11 cellular contexts compared by ENCODE assay signal in the genomic region with DNA sequence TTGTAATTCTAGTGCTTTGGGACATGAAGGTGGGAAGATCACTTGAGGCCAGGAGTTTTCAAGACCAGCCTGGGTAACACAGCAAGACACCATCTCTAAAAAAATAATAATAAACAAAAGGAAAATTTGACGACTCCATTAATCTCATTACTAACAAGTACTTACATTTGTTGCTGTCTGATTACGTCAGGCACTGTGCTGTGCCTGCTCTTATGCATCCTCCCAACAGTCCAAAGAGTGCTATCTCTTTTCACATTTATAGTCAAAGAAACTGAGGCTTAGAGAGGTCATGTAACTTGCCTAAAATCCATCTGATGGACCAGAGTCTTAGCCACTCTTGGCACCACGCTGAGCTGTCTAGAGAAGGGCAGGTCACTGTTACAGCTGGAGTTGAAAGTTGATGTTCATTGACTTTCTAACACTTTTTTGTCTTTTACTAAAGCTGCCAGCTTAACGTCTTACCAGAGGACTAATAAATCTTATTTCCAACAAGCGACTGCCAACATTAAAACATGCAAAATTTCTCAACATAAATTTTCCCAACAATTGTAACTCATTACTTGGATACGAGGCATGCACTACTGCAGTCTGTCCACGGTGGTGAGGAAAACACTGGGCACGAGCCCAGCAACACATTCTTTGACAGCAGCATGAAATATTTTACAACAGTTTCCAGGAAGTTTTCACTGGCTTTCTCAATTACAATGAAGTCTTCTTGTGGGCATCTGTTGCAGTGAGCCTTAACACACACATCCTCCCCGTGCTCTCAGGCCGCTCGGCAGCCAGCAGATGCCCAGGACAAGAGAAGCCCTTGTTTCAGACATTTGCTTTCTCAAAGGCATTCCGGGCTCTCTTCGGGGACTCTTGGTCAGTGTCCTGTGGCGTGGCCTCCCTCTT.
A peak's percentile ranks its signal among the peaks of the same experiment; 100 is the strongest.
DNase-seq lines count a peak whose midpoint lies in the region; ATAC-seq and TF ChIP-seq lines count a peak whose summit lies in the region.
"Had no signal": no experiment of that assay in that cellular context is flagged by ENCODE, and none has a peak within 500 bp of the region (broad histone marks: within the 10 kb centered on the region; RNA-seq: fewer than 3 reads in every experiment).

No MANE protein-coding gene starts in this region.

- BruUV-seq in PC-3 (replicated peaks; lab: Mats Ljungman, UMichigan), result no TSS peak

- POLR2A ChIA-PET in PC-3 (lab: Charles Lee; ENCODE audit: unreplicated experiment), result no interaction called here

- H3K9me3 ChIP-seq in PC-3 (ENCODE audit: low read length), result no peaks in the 10 kb centered on the region
- H3K9me3 ChIP-seq: tibial nerve had no signal

- no peak overlapping the region for H3K4me2 ChIP-seq in PC-3 (ENCODE audit: low read length)

- intact Hi-C loops in PC-3 (cut with micrococcal nuclease), result no loop called here

- no peaks in the 10 kb centered on the region for H4K20me1 ChIP-seq in PC-3 (ENCODE audit: low read length)

- H3K27ac ChIP-seq in PC-3 (ENCODE audit: low read length), result no peak overlapping the region

- H3K4me3 ChIP-seq in AG09309 (ENCODE audit: control insufficient read depth, low read depth, low read length) (no peak overlapping the region), PC-3 (ENCODE audit: low read length) (no peak overlapping the region)
- H3K4me3 ChIP-seq: tibial nerve had no signal

- no peaks in the 10 kb centered on the region for H3K36me3 ChIP-seq in PC-3 (ENCODE audit: low read depth, low read length)
- H3K36me3 ChIP-seq: tibial nerve had no signal

- H3K27me3 ChIP-seq in PC-3 (ENCODE audit: low read length), result peaks cover 56% of the 10 kb centered on the region
- H3K27me3 ChIP-seq: tibial nerve had no signal

- H3K4me1 ChIP-seq in PC-3 (ENCODE audit: insufficient read depth, low read length), result no peaks in the 10 kb centered on the region

- H3K9ac ChIP-seq in PC-3 (ENCODE audit: low read length), result no peak overlapping the region

- H2AFZ ChIP-seq in PC-3 (ENCODE audit: low read length), result no peak overlapping the region

- ATAC-seq in PC-3, result peak; percentile 22; the same call in 1 of the 2 replicates
- no peak for ATAC-seq in GM18861 (IDR thresholded peaks at IDR 0.05; ENCODE audit: unreplicated experiment)

- no peaks in the 10 kb centered on the region for H3F3A ChIP-seq in PC-3 (ENCODE audit: low read length, unreplicated experiment)

- CTCF ChIA-PET in PC-3 (lab: Charles Lee), result no interaction called here

- no peak for TF ChIP-seq CTCF in AG09309 (IDR thresholded peaks at IDR 0.05; ENCODE audit: control insufficient read depth, insufficient read depth, low read depth, low read length, missing control alignments)
- no peak for TF ChIP-seq CTCF in PC-3 (conservative IDR thresholded peaks at IDR 0.05; ENCODE audit: low read depth, low read length)

- peak; percentile 1 for DNase-seq in AG09309 (ENCODE audit: low read depth)
- DNase-seq in PC-3, result no peak
- peak; percentile 0 for DNase-seq in fibroblast of peridontal ligament (ENCODE audit: extremely low read depth)
- DNase-seq in myocyte (ENCODE audit: low read depth), result peak; percentile 22
- DNase-seq in activated effector memory CD4-positive, alpha-beta T cell treated with anti-CD3 and anti-CD28 coated beads, Interleukin-2, amount 50 U/mL, for 16 hours, result no peak
- no peak for DNase-seq in GM19240 (ENCODE audit: insufficient read length, low spot score)
- no peak for DNase-seq in NCI-H510A (lab: John Stamatoyannopoulos, UW)
- DNase-seq: NCI-H526 treated with DMSO at 0.1 percent for 48 hours; stimulated activated CD4-positive, alpha-beta T cell treated with anti-CD3 and anti-CD28 coated beads, Interleukin-2, amount 100 ng/mL, for 24 hours had no signal

- no peaks in the 10 kb centered on the region for H3K79me2 ChIP-seq in PC-3 (ENCODE audit: low read length)

- H3K9me2 ChIP-seq in PC-3 (replicated peaks; ENCODE audit: low read length), result no peaks in the 10 kb centered on the region

Comparison
In these comparisons a context has a peak if more than half of its experiments do, and no peak if none do; other contexts are left out.
1. DNase-seq: peak in AG09309 (single experiment), fibroblast of peridontal ligament (single experiment) and myocyte (single experiment); none in PC-3 (single experiment), activated effector memory CD4-positive, alpha-beta T cell treated with anti-CD3 and anti-CD28 coated beads, Interleukin-2, amount 50 U/mL, for 16 hours (single experiment), GM19240 (single experiment) and NCI-H510A (single experiment).